ENCODE assay signal across 1 cellular context in genomic region chr19:1259873-1260748, GRCh38.
TF ChIP-seq lines count a peak whose summit lies in the region.

No MANE protein-coding gene starts in this region.

TF ChIP-seq in K562, 482 proteins besides CTCF, POLR2A, EP300 and RAD21 (continues in another document):
- TF ChIP-seq CHD2 (IDR thresholded peaks at IDR 0.05; ENCODE audit: low read depth, low read length) (peak; percentile 17; the same call in 1 of the 2 replicates), FOXP1 (CRISPR knock-in tag; IDR thresholded peaks at IDR 0.05) (peak; percentile 66; the same call in 1 of the 2 replicates), EGR1 (conservative IDR thresholded peaks at IDR 0.05) (peak; percentile 85), KDM2B (CRISPR knock-in tag; IDR thresholded peaks at IDR 0.05) (no peak), ARID4B (CRISPR knock-in tag; IDR thresholded peaks at IDR 0.05) (0 out of 2 replicates have a peak, but pooled peaks have one; percentile 52), POLR3G (IDR thresholded peaks at IDR 0.05; ENCODE audit: extremely low read depth, insufficient read length, insufficient replicate concordance) (no peak), LARP7 (IDR thresholded peaks at IDR 0.05) (no peak), ZNF740 (CRISPR knock-in tag; IDR thresholded peaks at IDR 0.05) (peak; percentile 79), ZNF740 (tag; IDR thresholded peaks at IDR 0.05) (no peak), SMARCA5 (IDR thresholded peaks at IDR 0.05) (0 out of 2 replicates have a peak, but pooled peaks have one; percentile 28), TSHZ1 (CRISPR knock-in tag; IDR thresholded peaks at IDR 0.05) (no peak), TSC22D4 (tag; IDR thresholded peaks at IDR 0.05) (no peak), CHD4 (IDR thresholded peaks at IDR 0.05; ENCODE audit: insufficient read depth, insufficient replicate concordance, low read depth, low read length, poor library complexity, severe bottlenecking) (peak; percentile 88), GTF3C2 (IDR thresholded peaks at IDR 0.05; ENCODE audit: borderline replicate concordance, extremely low read depth, insufficient read length) (no peak), ZNF253 (CRISPR knock-in tag; conservative IDR thresholded peaks at IDR 0.05) (no peak), ZBTB7A (IDR thresholded peaks at IDR 0.05; ENCODE audit: borderline replicate concordance, control insufficient read depth, low read depth, low read length) (peak; percentile 79; the same call in 1 of the 2 replicates), CBX2 (IDR thresholded peaks at IDR 0.05; ENCODE audit: insufficient read depth, low read length, poor library complexity, severe bottlenecking) (no peak), NFE2 (IDR thresholded peaks at IDR 0.05; ENCODE audit: low read depth) (0 out of 2 replicates have a peak, but pooled peaks have one; percentile 10), CREM (IDR thresholded peaks at IDR 0.05; ENCODE audit: low read depth) (peak; percentile 27; the same call in 1 of the 2 replicates), POLR2G (IDR thresholded peaks at IDR 0.05; ENCODE audit: low read depth, low read length) (peak; percentile 82), MITF (IDR thresholded peaks at IDR 0.05) (no peak), ZNF143 (CRISPR knock-in tag; IDR thresholded peaks at IDR 0.05) (peak; percentile 43; the same call in 1 of the 2 replicates), KDM1A (IDR thresholded peaks at IDR 0.05) (peak; percentile 41 to 81), RBFOX2 (IDR thresholded peaks at IDR 0.05; ENCODE audit: low read depth, low read length) (peak; percentile 48), USF1 (CRISPR knock-in tag; IDR thresholded peaks at IDR 0.05) (0 out of 2 replicates have a peak, but pooled peaks have one; percentile 38), ADNP (tag; IDR thresholded peaks at IDR 0.05) (no peak), PPARD (CRISPR knock-in tag; IDR thresholded peaks at IDR 0.05) (no peak), ARNT (IDR thresholded peaks at IDR 0.05) (no peak), POLR2H (tag; IDR thresholded peaks at IDR 0.05; ENCODE audit: low read depth) (no peak), ZNF41 (CRISPR knock-in tag; conservative IDR thresholded peaks at IDR 0.05) (no peak), ZNF586 (CRISPR knock-in tag; conservative IDR thresholded peaks at IDR 0.05) (no peak), PCBP1 (IDR thresholded peaks at IDR 0.05; ENCODE audit: low read depth, low read length, poor library complexity, severe bottlenecking) (peak; percentile 73), FOS (IDR thresholded peaks at IDR 0.05; ENCODE audit: extremely low read depth, insufficient read length) (no peak), ZNF655 (CRISPR knock-in tag; IDR thresholded peaks at IDR 0.05) (no peak), CBX1 (IDR thresholded peaks at IDR 0.05; ENCODE audit: low read depth) (0 out of 2 replicates have a peak, but pooled peaks have one; percentile 30), RBM17 (IDR thresholded peaks at IDR 0.05; ENCODE audit: borderline replicate concordance, low read depth, low read length) (no peak), FIP1L1 (IDR thresholded peaks at IDR 0.05; ENCODE audit: low read depth, low read length, poor library complexity, severe bottlenecking) (peak; percentile 72), ZFPM2 (CRISPR knock-in tag; IDR thresholded peaks at IDR 0.05) (no peak), EHMT2 (IDR thresholded peaks at IDR 0.05) (no peak), BCOR (IDR thresholded peaks at IDR 0.05) (peak; percentile 89), NR3C1 (CRISPR knock-in tag; IDR thresholded peaks at IDR 0.05) (0 out of 2 replicates have a peak, but pooled peaks have one; percentile 28), DLX4 (CRISPR knock-in tag; IDR thresholded peaks at IDR 0.05) (no peak), PHF20 (IDR thresholded peaks at IDR 0.05; ENCODE audit: partially characterized antibody) (peak; percentile 37), JUN (IDR thresholded peaks at IDR 0.05; ENCODE audit: borderline replicate concordance, low read depth, low read length) (no peak), JUN (CRISPR knock-in tag; IDR thresholded peaks at IDR 0.05; ENCODE audit: borderline replicate concordance) (0 out of 2 replicates have a peak, but pooled peaks have one; percentile 61), RBBP5 (IDR thresholded peaks at IDR 0.05; ENCODE audit: borderline replicate concordance, insufficient read depth, low read length, poor library complexity, severe bottlenecking) (peak; percentile 10), CEBPG (CRISPR knock-in tag; IDR thresholded peaks at IDR 0.05) (peak; percentile 37; the same call in 1 of the 2 replicates), CEBPG (tag; conservative IDR thresholded peaks at IDR 0.05 in 1 of 2, IDR thresholded peaks at IDR 0.05 in 1 of 2) (peak; percentile 26 to 31; a peak in 1 of 4 replicates), TEAD4 (IDR thresholded peaks at IDR 0.05; ENCODE audit: low read length) (no peak), TEAD4 (CRISPR knock-in tag; IDR thresholded peaks at IDR 0.05; ENCODE audit: borderline replicate concordance) (no peak), ZNF449 (CRISPR knock-in tag; IDR thresholded peaks at IDR 0.05) (no peak)
